Comparison of ENCODE assay signal across 1 cellular context in genomic region chr6:136532030-136532429, GRCh38.
TF ChIP-seq lines count a peak whose summit lies in the region.

No MANE protein-coding gene starts in this region.

TF ChIP-seq in GM23338, 12 proteins besides CTCF, POLR2A, EP300 and RAD21 (continued from another document):
- TF ChIP-seq ZNF462 (CRISPR knock-in tag; IDR thresholded peaks at IDR 0.05), result no peak
- no peak for TF ChIP-seq POLR2AphosphoS5 (IDR thresholded peaks at IDR 0.05; ENCODE audit: low read depth)
- TF ChIP-seq EZH2phosphoT487 (IDR thresholded peaks at IDR 0.05; ENCODE audit: unreplicated experiment), result no peak
- no peak for TF ChIP-seq STAT1 (IDR thresholded peaks at IDR 0.05; ENCODE audit: unreplicated experiment)
- TF ChIP-seq EZH2 (IDR thresholded peaks at IDR 0.05; ENCODE audit: low read depth, unreplicated experiment), result no peak
